7 cellular contexts compared by ENCODE assay signal in the genomic region with DNA sequence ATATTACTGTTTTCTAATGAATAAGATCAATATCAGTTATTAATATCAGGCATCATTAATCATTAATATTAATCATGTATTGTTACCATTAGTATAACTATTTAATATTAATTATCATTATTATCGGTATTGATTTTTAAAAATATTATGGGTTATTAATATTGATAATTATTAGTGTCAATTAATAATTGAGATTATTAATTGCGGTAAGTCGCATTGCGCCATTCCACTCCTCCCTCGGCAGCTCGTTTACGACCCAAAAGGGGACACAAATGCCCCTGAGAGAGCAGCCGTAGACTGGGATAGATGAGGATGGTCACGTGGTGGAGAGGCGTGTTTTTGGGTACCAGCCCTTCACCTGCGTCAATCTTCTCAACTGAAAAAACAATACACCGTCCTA. TPM values are rescaled to one million over a fixed set of nuclear protein-coding genes. Genes with fewer than 3 reads are reported as not detected.
"Had no signal": no experiment of that assay in that cellular context is flagged by ENCODE, and none has a peak within 500 bp of the region (broad histone marks: within the 10 kb centered on the region; RNA-seq: fewer than 3 reads in every experiment).

No MANE protein-coding gene starts in this region.

RNA-seq across cellular contexts. Expression of a gene that starts 7.6 kb away (rescaled TPM):
- total RNA-seq: GM23248, GM23338, H1, H4, H7, H9, HFFc6 had no signal
- polyA plus RNA-seq: GM23248, GM23338, H1 had no signal

RNA-seq across cellular contexts. Expression of a gene that starts 52.8 kb away (rescaled TPM):
- total RNA-seq: GM23248, GM23338, H1, H4, H7, H9, HFFc6 had no signal
- polyA plus RNA-seq: GM23248, GM23338, H1 had no signal
